3 cellular contexts compared by ENCODE assay signal in the genomic region with DNA sequence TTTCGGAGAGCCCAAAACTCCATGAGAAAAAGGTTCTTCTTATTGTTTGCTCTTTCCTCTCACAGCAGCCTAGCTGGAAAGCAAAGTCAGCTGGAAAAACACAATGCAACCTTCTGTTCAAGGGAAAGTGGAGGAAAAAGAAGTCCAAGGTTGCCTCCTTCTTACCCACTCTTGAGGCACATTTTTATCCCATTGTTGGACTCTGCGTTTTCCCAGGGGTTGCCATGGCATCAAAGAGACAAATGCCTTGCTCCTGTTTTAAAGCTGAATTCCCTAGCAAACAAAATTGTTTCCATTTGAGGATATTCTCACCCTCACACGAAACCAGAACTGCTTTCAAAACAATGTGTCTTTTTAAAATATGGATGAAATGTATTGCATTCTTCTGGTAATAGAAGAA.
TF ChIP-seq lines count a peak whose summit lies in the region.

No MANE protein-coding gene starts in this region.

TF ChIP-seq in A549, 52 proteins besides CTCF, POLR2A, EP300 and RAD21:
- no peak for TF ChIP-seq ZNF302 (CRISPR knock-in tag; IDR thresholded peaks at IDR 0.05)
- TF ChIP-seq TP53 (CRISPR knock-in tag; IDR thresholded peaks at IDR 0.05) = no peak
- no peak for TF ChIP-seq KDM1A (IDR thresholded peaks at IDR 0.05; ENCODE audit: low read depth)
- TF ChIP-seq CBX8 (IDR thresholded peaks at IDR 0.05) = no peak
TF ChIP-seq in A549: peak in this region for 0.

TF ChIP-seq in IMR-90, 13 proteins besides CTCF, POLR2A, EP300 and RAD21:
- TF ChIP-seq MXI1 (IDR thresholded peaks at IDR 0.05; ENCODE audit: borderline replicate concordance, low read depth, low read length) (no peak), MAFK (IDR thresholded peaks at IDR 0.05; ENCODE audit: low read depth, low read length) (no peak)

TF ChIP-seq in GM12891, 5 proteins besides CTCF, POLR2A, EP300 and RAD21:
- no peak for TF ChIP-seq SPI1 (IDR thresholded peaks at IDR 0.05; ENCODE audit: low read depth, low read length)
- TF ChIP-seq PAX5 (IDR thresholded peaks at IDR 0.05; ENCODE audit: insufficient read depth, low read length, severe bottlenecking) = no peak
- no peak for TF ChIP-seq POLR2AphosphoS5 (IDR thresholded peaks at IDR 0.05; ENCODE audit: low read depth, low read length)
- TF ChIP-seq TAF1 (IDR thresholded peaks at IDR 0.05; ENCODE audit: low read depth, low read length) = no peak
- TF ChIP-seq POU2F2 (IDR thresholded peaks at IDR 0.05; ENCODE audit: low read depth, low read length) = no peak
TF ChIP-seq in GM12891: peak in this region for 0.
